28 cellular contexts compared by ENCODE assay signal in genomic region chr19:58354478-58355030, GRCh38. TPM values are rescaled to one million over a fixed set of nuclear protein-coding genes. Genes with fewer than 3 reads are reported as not detected.
"Had no signal": no experiment of that assay in that cellular context is flagged by ENCODE, and none has a peak within 500 bp of the region (broad histone marks: within the 10 kb centered on the region; RNA-seq: fewer than 3 reads in every experiment).

No MANE protein-coding gene starts in this region.

- H3K4me1 Mint-ChIP-seq: nephron had no signal

- H3K4me3 Mint-ChIP-seq: activated naive CD4-positive, alpha-beta T cell treated with anti-CD3 and anti-CD28 coated beads for 36 hours; activated naive CD8-positive, alpha-beta T cell treated with anti-CD3 and anti-CD28 coated beads for 36 hours; activated T-helper 1 cell treated with anti-CD3 and anti-CD28 coated beads, Interleukin-12 subunit alpha, Interleukin-12 subunit beta, Interleukin-2, Interleukin-4 antibody, amounts not matched to agents 30 ng/mL and 10 ng/mL and 1 ng/mL, durations not matched to agents 14 hours and 24 hours and 36 hours; brain; nephron had no signal

- H3K4me3 ChIP-seq: adrenal gland, ascending aorta, heart left ventricle, lung, pancreas, psoas muscle, right atrium auricular region, transverse colon had no signal

- H3K27ac ChIP-seq: adrenal gland, ascending aorta, heart left ventricle, pancreas, psoas muscle, right atrium auricular region, transverse colon, VCaP had no signal

- H3K4me1 ChIP-seq: pancreas, psoas muscle had no signal

- DNase-seq: activated CD4-positive, alpha-beta T cell treated with anti-CD3 and anti-CD28 coated beads for 4 hours; activated CD4-positive, alpha-beta T cell treated with anti-CD3 and anti-CD28 coated beads, Interleukin-2, amount 50 U/mL, for 4 hours; activated effector memory CD4-positive, alpha-beta T cell treated with anti-CD3 and anti-CD28 coated beads, Interleukin-2, amount 50 U/mL, for 16 hours; activated naive CD4-positive, alpha-beta T cell treated with anti-CD3 and anti-CD28 coated beads for 36 hours; activated naive CD8-positive, alpha-beta T cell treated with anti-CD3 and anti-CD28 coated beads for 36 hours; activated T-cell treated with anti-CD3 and anti-CD28 coated beads, Interleukin-2, amount 50 U/mL, for 1 hour; adrenal gland; foreskin fibroblast; heart left ventricle; hypothalamus; immature natural killer cell; pancreas; psoas muscle; stimulated activated CD4-positive, alpha-beta T cell treated with anti-CD3 and anti-CD28 coated beads, Interleukin-15, amount 100 ng/mL, for 24 hours; stimulated activated CD4-positive, alpha-beta T cell treated with anti-CD3 and anti-CD28 coated beads, Interleukin-2, amount 100 ng/mL, for 24 hours; stimulated activated naive CD4-positive, alpha-beta T cell; T-helper 9 cell; transverse colon had no signal

- ATAC-seq: esophagus mucosa, heart left ventricle, pancreas, psoas muscle had no signal

- H3K9me3 Mint-ChIP-seq: activated naive CD4-positive, alpha-beta T cell treated with anti-CD3 and anti-CD28 coated beads for 36 hours; activated naive CD8-positive, alpha-beta T cell treated with anti-CD3 and anti-CD28 coated beads for 36 hours; activated T-helper 1 cell treated with anti-CD3 and anti-CD28 coated beads, Interleukin-12 subunit alpha, Interleukin-12 subunit beta, Interleukin-2, Interleukin-4 antibody, amounts not matched to agents 30 ng/mL and 10 ng/mL and 1 ng/mL, durations not matched to agents 14 hours and 24 hours and 36 hours; brain; immature natural killer cell; nephron had no signal

- H3K9me3 ChIP-seq: adrenal gland, ascending aorta, heart left ventricle, pancreas, psoas muscle, right atrium auricular region, transverse colon had no signal

- H3K27ac Mint-ChIP-seq: activated naive CD4-positive, alpha-beta T cell treated with anti-CD3 and anti-CD28 coated beads for 36 hours; activated T-helper 1 cell treated with anti-CD3 and anti-CD28 coated beads, Interleukin-12 subunit alpha, Interleukin-12 subunit beta, Interleukin-2, Interleukin-4 antibody, amounts not matched to agents 30 ng/mL and 10 ng/mL and 1 ng/mL, durations not matched to agents 14 hours and 24 hours and 36 hours; immature natural killer cell; nephron had no signal

- H3K27me3 Mint-ChIP-seq: activated naive CD8-positive, alpha-beta T cell treated with anti-CD3 and anti-CD28 coated beads for 36 hours; brain had no signal

- H3K36me3 ChIP-seq: adrenal gland, ascending aorta, heart left ventricle, pancreas, right atrium auricular region, transverse colon had no signal

- FAIRE-seq: endothelial cell of umbilical vein, pancreas, TTC549 had no signal

- H3K27me3 ChIP-seq: ascending aorta, right atrium auricular region had no signal

RNA-seq across cellular contexts. Expression of gene ZNF497, which starts 8.0 kb away (rescaled TPM):
- total RNA-seq: ascending aorta had no signal

RNA-seq across cellular contexts. Expression of gene ZNF837, which starts 26.3 kb away (rescaled TPM):
- total RNA-seq: ascending aorta had no signal
